18 cellular contexts compared by ENCODE assay signal in genomic region chr5:34519489-34520220, GRCh38.
DNase-seq lines count a peak whose midpoint lies in the region; ATAC-seq and TF ChIP-seq lines count a peak whose summit lies in the region.
"Had no signal": no experiment of that assay in that cellular context is flagged by ENCODE, and none has a peak within 500 bp of the region (broad histone marks: within the 10 kb centered on the region; RNA-seq: fewer than 3 reads in every experiment).

No MANE protein-coding gene starts in this region.

- H3K27ac Mint-ChIP-seq in activated CD8-positive, alpha-beta T cell treated with anti-CD3 and anti-CD28 coated beads, Interleukin-2, amount 10 ng/mL, durations not matched to agents 7 days and 5 days = no peak overlapping the region
- no peak overlapping the region for H3K27ac Mint-ChIP-seq in mesothelial cell of epicardium
- H3K27ac Mint-ChIP-seq: activated naive CD4-positive, alpha-beta T cell treated with anti-CD3 and anti-CD28 coated beads, Interleukin-2, amount 50 U/mL, for 24 hours had no signal

- ATAC-seq in RWPE2 (ENCODE audit: low read depth) = peak; percentile 18; the same call in 1 of the 3 replicates
- ATAC-seq in activated CD8-positive, alpha-beta T cell treated with anti-CD3 and anti-CD28 coated beads, Interleukin-2, amount 10 ng/mL, durations not matched to agents 7 days and 5 days = no peak
- no peak for ATAC-seq in GM18909 (IDR thresholded peaks at IDR 0.05; ENCODE audit: poor library complexity, unreplicated experiment)
- ATAC-seq in GM18861 (IDR thresholded peaks at IDR 0.05; ENCODE audit: unreplicated experiment) = no peak
- ATAC-seq: left lobe of liver had no signal

- DNase-seq in EH (ENCODE audit: low read depth) (peak; percentile 69), RWPE2 (ENCODE audit: low spot score) (no peak), fibroblast of gingiva (ENCODE audit: low read depth) (peak; percentile 70), sigmoid colon (no peak), mesothelial cell of epicardium (ENCODE audit: low spot score in 2 of 2, unreplicated experiment in 2 of 2) (no peak)
- no peak for DNase-seq in activated CD8-positive, alpha-beta T cell treated with anti-CD3 and anti-CD28 coated beads, Interleukin-2, amount 10 ng/mL, durations not matched to agents 7 days and 5 days
- DNase-seq: activated T-cell treated with anti-CD3 and anti-CD28 coated beads, Interleukin-2, amount 50 U/mL, for 1 hour; caudate nucleus; DMS 273 treated with DMSO at 0.1 percent for 48 hours; NCI-H1436 treated with DMSO at 0.1 percent for 48 hours; NCI-H446 treated with DMSO at 0.1 percent for 48 hours; posterior cingulate gyrus; stomach had no signal

- H3K4me3 Mint-ChIP-seq in activated CD8-positive, alpha-beta T cell treated with anti-CD3 and anti-CD28 coated beads, Interleukin-2, amount 10 ng/mL, durations not matched to agents 7 days and 5 days = no peak overlapping the region
- H3K4me3 Mint-ChIP-seq in mesothelial cell of epicardium = no peak overlapping the region
- H3K4me3 Mint-ChIP-seq: activated naive CD4-positive, alpha-beta T cell treated with anti-CD3 and anti-CD28 coated beads, Interleukin-2, amount 50 U/mL, for 24 hours had no signal

- peak in 3 of 4 donors; percentile 54 to 71 (median 61) for TF ChIP-seq EP300 in sigmoid colon (IDR thresholded peaks at IDR 0.05)

- H3K4me3 ChIP-seq in RWPE2 (ENCODE audit: severe bottlenecking) (no peak overlapping the region), sigmoid colon (no peak overlapping the region)
- H3K4me3 ChIP-seq: BLaER1 treated with 17β-estradiol and CSF1 and Interleukin-3, amounts not matched to agents 10 nM and 100 nM; stomach had no signal

- TF ChIP-seq CTCF in RWPE2 (IDR thresholded peaks at IDR 0.05; ENCODE audit: poor library complexity, severe bottlenecking) (no peak), sigmoid colon (IDR thresholded peaks at IDR 0.05) (no peak), mesothelial cell of epicardium (IDR thresholded peaks at IDR 0.05; ENCODE audit: unreplicated experiment) (no peak)

- no peak overlapping the region for H3K27ac ChIP-seq in RWPE2 (ENCODE audit: poor library complexity, severe bottlenecking)
- H3K27ac ChIP-seq in sigmoid colon = peak overlapping the region; percentile 40 to 80 (median 72)
- H3K27ac ChIP-seq: BLaER1 treated with 17β-estradiol and CSF1 and Interleukin-3, amounts not matched to agents 10 nM and 100 nM had no signal

- intact Hi-C loops in sigmoid colon (cut with DNase I) = no loop called here

- TF ChIP-seq POLR2A in sigmoid colon (IDR thresholded peaks at IDR 0.05) = no peak

- H3K36me3 ChIP-seq in RWPE2 (ENCODE audit: low read depth) = no peaks in the 10 kb centered on the region
- no peaks in the 10 kb centered on the region for H3K36me3 ChIP-seq in sigmoid colon
- H3K36me3 ChIP-seq: BLaER1 treated with 17β-estradiol and CSF1 and Interleukin-3, amounts not matched to agents 10 nM and 100 nM; stomach had no signal

- H3K36me3 Mint-ChIP-seq in activated CD8-positive, alpha-beta T cell treated with anti-CD3 and anti-CD28 coated beads, Interleukin-2, amount 10 ng/mL, durations not matched to agents 7 days and 5 days (ENCODE audit: low read depth) = no peaks in the 10 kb centered on the region
- no peaks in the 10 kb centered on the region for H3K36me3 Mint-ChIP-seq in mesothelial cell of epicardium
- H3K36me3 Mint-ChIP-seq: activated naive CD4-positive, alpha-beta T cell treated with anti-CD3 and anti-CD28 coated beads, Interleukin-2, amount 50 U/mL, for 24 hours had no signal

- 30 to 87% methylated on average over 3 of the region's 3 CpGs for WGBS in sigmoid colon, 2 donors

- H3K27me3 ChIP-seq in RWPE2 (ENCODE audit: insufficient read depth, poor library complexity, severe bottlenecking) (no peaks in the 10 kb centered on the region), sigmoid colon (no peaks in the 10 kb centered on the region)
- H3K27me3 ChIP-seq: BLaER1 treated with 17β-estradiol and CSF1 and Interleukin-3, amounts not matched to agents 10 nM and 100 nM; stomach had no signal

- POLR2A ChIA-PET in activated CD8-positive, alpha-beta T cell treated with anti-CD3 and anti-CD28 coated beads, Interleukin-2, amount 10 ng/mL, durations not matched to agents 7 days and 5 days (lab: Charles Lee) = no interaction called here

- no peaks in the 10 kb centered on the region for H3K9me3 ChIP-seq in RWPE2 (ENCODE audit: severe bottlenecking)
- no peaks in the 10 kb centered on the region for H3K9me3 ChIP-seq in sigmoid colon
- H3K9me3 ChIP-seq: BLaER1 treated with 17β-estradiol and CSF1 and Interleukin-3, amounts not matched to agents 10 nM and 100 nM; stomach had no signal

- peaks cover 4% of the 10 kb centered on the region for H3K4me1 Mint-ChIP-seq in activated CD8-positive, alpha-beta T cell treated with anti-CD3 and anti-CD28 coated beads, Interleukin-2, amount 10 ng/mL, durations not matched to agents 7 days and 5 days (ENCODE audit: low read depth)
- peaks cover 18% of the 10 kb centered on the region for H3K4me1 Mint-ChIP-seq in mesothelial cell of epicardium
- H3K4me1 Mint-ChIP-seq: activated naive CD4-positive, alpha-beta T cell treated with anti-CD3 and anti-CD28 coated beads, Interleukin-2, amount 50 U/mL, for 24 hours had no signal

- H3K9me3 Mint-ChIP-seq in activated CD8-positive, alpha-beta T cell treated with anti-CD3 and anti-CD28 coated beads, Interleukin-2, amount 10 ng/mL, durations not matched to agents 7 days and 5 days (ENCODE audit: insufficient read depth) = no peaks in the 10 kb centered on the region
- H3K9me3 Mint-ChIP-seq in mesothelial cell of epicardium = no peaks in the 10 kb centered on the region
- H3K9me3 Mint-ChIP-seq: activated naive CD4-positive, alpha-beta T cell treated with anti-CD3 and anti-CD28 coated beads, Interleukin-2, amount 50 U/mL, for 24 hours had no signal

- H3K4me1 ChIP-seq in RWPE2 (ENCODE audit: insufficient read depth, poor library complexity, severe bottlenecking) (peaks cover 9% of the 10 kb centered on the region), sigmoid colon (peaks cover 0 to 32% (median 23%) of the 10 kb centered on the region in 4 donors)

- H3K27me3 Mint-ChIP-seq in activated CD8-positive, alpha-beta T cell treated with anti-CD3 and anti-CD28 coated beads, Interleukin-2, amount 10 ng/mL, durations not matched to agents 7 days and 5 days (ENCODE audit: low read depth) = peaks cover 13% of the 10 kb centered on the region
- H3K27me3 Mint-ChIP-seq in mesothelial cell of epicardium (ENCODE audit: low read depth) = no peaks in the 10 kb centered on the region

- CTCF ChIA-PET in activated CD8-positive, alpha-beta T cell treated with anti-CD3 and anti-CD28 coated beads, Interleukin-2, amount 10 ng/mL, durations not matched to agents 7 days and 5 days (lab: Charles Lee) = interaction anchor here (1.5 to 1.7 kb wide), 2 partner anchors 34 to 378 kb away, joined by 4 to 5 read pairs; no protein-coding TSS in a partner anchor

Comparison
In these comparisons a context has a peak if more than half of its experiments do, and no peak if none do; other contexts are left out.
1. DNase-seq: peak in EH (single experiment) and fibroblast of gingiva (single experiment); none in RWPE2 (single experiment), sigmoid colon (single experiment), activated CD8-positive, alpha-beta T cell treated with anti-CD3 and anti-CD28 coated beads, Interleukin-2, amount 10 ng/mL, durations not matched to agents 7 days and 5 days (single experiment) and mesothelial cell of epicardium (0 of 2).